ENCODE assay signal across 22 cellular contexts in the genomic region with DNA sequence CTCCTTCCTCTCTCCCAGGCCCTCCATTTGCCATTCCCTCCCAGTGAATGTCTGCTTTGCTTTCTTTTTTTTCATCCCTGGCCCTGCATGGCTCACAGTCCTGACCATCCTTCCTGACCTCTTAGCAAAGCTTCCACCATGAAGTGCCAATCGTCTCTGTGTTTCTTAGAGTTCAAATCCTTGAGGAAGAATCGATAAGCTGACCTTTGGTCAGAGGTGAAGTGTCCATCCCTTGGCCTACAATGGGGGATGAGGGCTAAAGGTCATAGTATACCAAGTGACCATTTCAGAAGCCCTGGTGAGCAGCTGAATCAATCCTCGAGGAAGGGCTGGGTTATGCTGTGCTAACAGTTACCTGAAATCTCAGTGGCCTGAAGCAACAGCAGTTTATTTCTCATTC.
DNase-seq lines count a peak whose midpoint lies in the region; ATAC-seq, FAIRE-seq and TF ChIP-seq lines count a peak whose summit lies in the region.
"Had no signal": no experiment of that assay in that cellular context is flagged by ENCODE, and none has a peak within 500 bp of the region (broad histone marks: within the 10 kb centered on the region; RNA-seq: fewer than 3 reads in every experiment).

No MANE protein-coding gene starts in this region.

- TF ChIP-seq CTCF in cardiac muscle cell (IDR thresholded peaks at IDR 0.05; ENCODE audit: low read depth, low read length) (no peak), right atrium auricular region (IDR thresholded peaks at IDR 0.05) (no peak), astrocyte (IDR thresholded peaks at IDR 0.05; ENCODE audit: insufficient read depth, low read depth, low read length) (no peak), suprapubic skin (IDR thresholded peaks at IDR 0.05) (no peak)

- H3K36me3 ChIP-seq in cardiac muscle cell, result no peaks in the 10 kb centered on the region
- no peaks in the 10 kb centered on the region for H3K36me3 ChIP-seq in right atrium auricular region
- no peaks in the 10 kb centered on the region for H3K36me3 ChIP-seq in astrocyte (ENCODE audit: insufficient read depth, low read length)
- no peaks in the 10 kb centered on the region for H3K36me3 ChIP-seq in suprapubic skin
- H3K36me3 ChIP-seq: esophagus muscularis mucosa, heart left ventricle, uterus had no signal

- no peaks in the 10 kb centered on the region for H3K27me3 Mint-ChIP-seq in T-helper 2 cell treated with Interferon-gamma antibody and Interleukin-4, amounts not matched to agents 5 μg/mL and 100 μg/mL, for 36 hours (ENCODE audit: low read depth)
- peaks cover 4% of the 10 kb centered on the region for H3K27me3 Mint-ChIP-seq in astrocyte (ENCODE audit: low read depth, unreplicated experiment)
- no peaks in the 10 kb centered on the region for H3K27me3 Mint-ChIP-seq in stimulated activated naive CD8-positive, alpha-beta T cell treated with anti-CD3 and anti-CD28 coated beads, Interleukin-15, amount 100 ng/mL, for 72 hours
- H3K27me3 Mint-ChIP-seq: CD4-positive, alpha-beta memory T cell; naive thymus-derived CD4-positive, alpha-beta T cell had no signal

- H3K4me1 Mint-ChIP-seq in T-helper 2 cell treated with Interferon-gamma antibody and Interleukin-4, amounts not matched to agents 5 μg/mL and 100 μg/mL, for 36 hours (ENCODE audit: low read depth), result peaks cover 22% of the 10 kb centered on the region
- peaks cover 17% of the 10 kb centered on the region for H3K4me1 Mint-ChIP-seq in astrocyte (ENCODE audit: low read depth, unreplicated experiment)
- peaks cover 39% of the 10 kb centered on the region for H3K4me1 Mint-ChIP-seq in stimulated activated naive CD8-positive, alpha-beta T cell treated with anti-CD3 and anti-CD28 coated beads, Interleukin-15, amount 100 ng/mL, for 72 hours
- H3K4me1 Mint-ChIP-seq: endodermal cell had no signal

- H3K9me3 ChIP-seq in cardiac muscle cell (ENCODE audit: low read depth), result no peaks in the 10 kb centered on the region
- no peaks in the 10 kb centered on the region for H3K9me3 ChIP-seq in right atrium auricular region
- H3K9me3 ChIP-seq in astrocyte (ENCODE audit: insufficient read depth, low read depth, low read length), result no peaks in the 10 kb centered on the region
- H3K9me3 ChIP-seq in suprapubic skin, result no peaks in the 10 kb centered on the region
- H3K9me3 ChIP-seq: esophagus muscularis mucosa, heart left ventricle, uterus had no signal

- 93% methylated on average over 3 of the region's 3 CpGs for WGBS in suprapubic skin

- H3K4me3 Mint-ChIP-seq in T-helper 2 cell treated with Interferon-gamma antibody and Interleukin-4, amounts not matched to agents 5 μg/mL and 100 μg/mL, for 36 hours, result no peak overlapping the region
- no peak overlapping the region for H3K4me3 Mint-ChIP-seq in astrocyte (ENCODE audit: unreplicated experiment)
- no peak overlapping the region for H3K4me3 Mint-ChIP-seq in stimulated activated naive CD8-positive, alpha-beta T cell treated with anti-CD3 and anti-CD28 coated beads, Interleukin-15, amount 100 ng/mL, for 72 hours
- H3K4me3 Mint-ChIP-seq: CD4-positive, alpha-beta memory T cell; endodermal cell; naive thymus-derived CD4-positive, alpha-beta T cell; T-helper 17 cell had no signal

- no peaks in the 10 kb centered on the region for H3K9me3 Mint-ChIP-seq in T-helper 2 cell treated with Interferon-gamma antibody and Interleukin-4, amounts not matched to agents 5 μg/mL and 100 μg/mL, for 36 hours
- no peaks in the 10 kb centered on the region for H3K9me3 Mint-ChIP-seq in astrocyte (ENCODE audit: unreplicated experiment)
- no peaks in the 10 kb centered on the region for H3K9me3 Mint-ChIP-seq in stimulated activated naive CD8-positive, alpha-beta T cell treated with anti-CD3 and anti-CD28 coated beads, Interleukin-15, amount 100 ng/mL, for 72 hours
- H3K9me3 Mint-ChIP-seq: CD4-positive, alpha-beta memory T cell; endodermal cell had no signal

- no peak for TF ChIP-seq EP300 in suprapubic skin (IDR thresholded peaks at IDR 0.05)

- DNase-seq in T-helper 2 cell treated with Interferon-gamma antibody and Interleukin-4, amounts not matched to agents 5 μg/mL and 100 μg/mL, for 36 hours (ENCODE audit: low spot score), result no peak
- DNase-seq in T-helper 2 cell, result no peak
- no peak for DNase-seq in cardiac muscle cell (ENCODE audit: low read depth in 1 of 2, low spot score in 1 of 2)
- DNase-seq in right atrium auricular region (ENCODE audit: low spot score), result no peak
- no peak for DNase-seq in astrocyte (ENCODE audit: low read depth)
- no peak for DNase-seq in stimulated activated naive CD8-positive, alpha-beta T cell treated with anti-CD3 and anti-CD28 coated beads, Interleukin-15, amount 100 ng/mL, for 72 hours
- no peak for DNase-seq in suprapubic skin (ENCODE audit: low spot score in 2 of 2)
- DNase-seq: 8988T; activated CD4-positive, alpha-beta T cell treated with anti-CD3 and anti-CD28 coated beads, Interleukin-2, amount 50 U/mL, for 1 hour; CD4-positive, alpha-beta memory T cell; central memory CD4-positive, alpha-beta T cell; endodermal cell; heart left ventricle; midbrain; retina; T-helper 17 cell; uterus had no signal

- peak overlapping the region; percentile 32 for H3K27ac Mint-ChIP-seq in T-helper 2 cell treated with Interferon-gamma antibody and Interleukin-4, amounts not matched to agents 5 μg/mL and 100 μg/mL, for 36 hours
- no peak overlapping the region for H3K27ac Mint-ChIP-seq in astrocyte (ENCODE audit: unreplicated experiment)
- H3K27ac Mint-ChIP-seq in stimulated activated naive CD8-positive, alpha-beta T cell treated with anti-CD3 and anti-CD28 coated beads, Interleukin-15, amount 100 ng/mL, for 72 hours, result peak overlapping the region; percentile 67 to 73
- H3K27ac Mint-ChIP-seq: CD4-positive, alpha-beta memory T cell; endodermal cell; T-helper 17 cell had no signal

- H3K36me3 Mint-ChIP-seq in T-helper 2 cell treated with Interferon-gamma antibody and Interleukin-4, amounts not matched to agents 5 μg/mL and 100 μg/mL, for 36 hours (ENCODE audit: low read depth), result no peaks in the 10 kb centered on the region
- no peaks in the 10 kb centered on the region for H3K36me3 Mint-ChIP-seq in astrocyte (ENCODE audit: low read depth, unreplicated experiment)
- H3K36me3 Mint-ChIP-seq: CD4-positive, alpha-beta memory T cell had no signal

- no peaks in the 10 kb centered on the region for H3K79me2 ChIP-seq in astrocyte (ENCODE audit: insufficient read depth, low read length)

- H3K27me3 ChIP-seq in cardiac muscle cell (no peaks in the 10 kb centered on the region), right atrium auricular region (no peaks in the 10 kb centered on the region), astrocyte (ENCODE audit: insufficient read depth, low read length) (peaks cover 1% of the 10 kb centered on the region), suprapubic skin (no peaks in the 10 kb centered on the region)
- H3K27me3 ChIP-seq: esophagus muscularis mucosa, foreskin keratinocyte, heart left ventricle, uterus had no signal

- no peak for FAIRE-seq in astrocyte (lab: Jason Lieb, UNC)

- H3K27ac ChIP-seq in cardiac muscle cell (peak overlapping the region; percentile 14), right atrium auricular region (no peak overlapping the region), astrocyte (ENCODE audit: low read depth, low read length) (no peak overlapping the region), suprapubic skin (no peak overlapping the region)
- H3K27ac ChIP-seq: esophagus muscularis mucosa, foreskin keratinocyte, heart left ventricle, SK-N-MC, uterus had no signal

- H3K4me1 ChIP-seq in cardiac muscle cell (ENCODE audit: low read depth) (peaks cover 21% of the 10 kb centered on the region), right atrium auricular region (no peaks in the 10 kb centered on the region), astrocyte (ENCODE audit: insufficient read depth, low read length) (peaks cover 15% of the 10 kb centered on the region), suprapubic skin (no peaks in the 10 kb centered on the region)
- H3K4me1 ChIP-seq: foreskin keratinocyte, uterus had no signal

- H3K4me3 ChIP-seq in cardiac muscle cell, result no peak overlapping the region
- H3K4me3 ChIP-seq in right atrium auricular region, result no peak overlapping the region
- H3K4me3 ChIP-seq in astrocyte (ENCODE audit: insufficient read depth, low read depth, low read length), result no peak overlapping the region
- no peak overlapping the region for H3K4me3 ChIP-seq in suprapubic skin
- H3K4me3 ChIP-seq: esophagus muscularis mucosa, heart left ventricle, SK-N-MC, uterus had no signal

- TF ChIP-seq POLR2A in suprapubic skin (IDR thresholded peaks at IDR 0.05), result no peak

- ATAC-seq in stimulated activated naive CD8-positive, alpha-beta T cell treated with anti-CD3 and anti-CD28 coated beads, Interleukin-15, amount 100 ng/mL, for 72 hours, result no peak
- ATAC-seq in GM19023 (IDR thresholded peaks at IDR 0.05; ENCODE audit: unreplicated experiment), result no peak
- ATAC-seq: heart left ventricle; naive thymus-derived CD4-positive, alpha-beta T cell; T-helper 17 cell had no signal

- H4K20me1 ChIP-seq in astrocyte (ENCODE audit: insufficient read depth, low read length), result no peaks in the 10 kb centered on the region

- H3K9ac ChIP-seq in astrocyte (ENCODE audit: low read length), result no peak overlapping the region

- H2AFZ ChIP-seq in astrocyte (ENCODE audit: low read depth, low read length), result no peak overlapping the region

- H3K4me2 ChIP-seq in astrocyte (ENCODE audit: low read length), result peak overlapping the region; percentile 51
